ENCODE assay signal across 21 cellular contexts in genomic region chr22:50000587-50001387, GRCh38. TPM values are rescaled to one million over a fixed set of nuclear protein-coding genes. Genes with fewer than 3 reads are reported as not detected.
"Had no signal": no experiment of that assay in that cellular context is flagged by ENCODE, and none has a peak within 500 bp of the region (broad histone marks: within the 10 kb centered on the region; RNA-seq: fewer than 3 reads in every experiment).

No MANE protein-coding gene starts in this region.

- H3K4me3 ChIP-seq: body of pancreas had no signal

- H3K27ac ChIP-seq: body of pancreas, psoas muscle, sigmoid colon, testis had no signal

- H3K4me1 ChIP-seq: psoas muscle, testis had no signal

- H3K9me3 ChIP-seq: body of pancreas, psoas muscle, sigmoid colon, testis had no signal

- ATAC-seq: activated naive CD4-positive, alpha-beta T cell treated with anti-CD3 and anti-CD28 coated beads, Interleukin-2, amount 50 U/mL, for 72 hours; activated T-helper 17 cell treated with anti-CD3 and anti-CD28 coated beads, Interleukin-2, amount 50 U/mL, for 72 hours; body of pancreas; left cardiac atrium; naive thymus-derived CD4-positive, alpha-beta T cell had no signal

- H3K27me3 ChIP-seq: body of pancreas, testis had no signal

- H3K36me3 ChIP-seq: sigmoid colon had no signal

- DNase-seq: activated CD4-positive, alpha-beta T cell treated with anti-CD3 and anti-CD28 coated beads for 4 hours; activated CD8-positive, alpha-beta T cell treated with anti-CD3 and anti-CD28 coated beads for 36 hours; amniotic stem cell; erythroblast; hypothalamus; immature natural killer cell; left cardiac atrium; naive thymus-derived CD4-positive, alpha-beta T cell; psoas muscle; sigmoid colon; stimulated activated CD4-positive, alpha-beta T cell treated with anti-CD3 and anti-CD28 coated beads, Interleukin-2, amount 100 ng/mL, for 24 hours; stimulated activated naive CD4-positive, alpha-beta T cell treated with Interleukin-2 at 50 U/mL for 16 hours; T-cell; T1000; testis had no signal

RNA-seq across cellular contexts. Expression of gene IL17REL, which starts 11.8 kb away (rescaled TPM):
- total RNA-seq: body of pancreas; left cardiac atrium; lung microvascular endothelial cell; mononuclear cell; naive thymus-derived CD4-positive, alpha-beta T cell; psoas muscle; sigmoid colon; ureter had no signal

RNA-seq across cellular contexts. Expression of gene TTLL8, which starts 57.3 kb away (rescaled TPM):
- total RNA-seq: activated CD8-positive, alpha-beta T cell treated with anti-CD3 and anti-CD28 coated beads for 36 hours; activated naive CD4-positive, alpha-beta T cell treated with anti-CD3 and anti-CD28 coated beads, Interleukin-2, amount 50 U/mL, for 72 hours; activated T-helper 17 cell treated with anti-CD3 and anti-CD28 coated beads, Interleukin-2, amount 50 U/mL, for 72 hours; body of pancreas; left cardiac atrium; lung microvascular endothelial cell; mononuclear cell; naive thymus-derived CD4-positive, alpha-beta T cell; psoas muscle; sigmoid colon; T-cell; ureter had no signal
